Comparison of ENCODE assay signal across 2 cellular contexts in genomic region chr17:14310101-14310500, GRCh38.
TF ChIP-seq lines count a peak whose summit lies in the region.

No MANE protein-coding gene starts in this region.

TF ChIP-seq in IMR-90, 13 proteins besides CTCF, POLR2A, EP300 and RAD21:
- no peak for TF ChIP-seq NFE2L2 (IDR thresholded peaks at IDR 0.05; ENCODE audit: low read depth, low read length)
- TF ChIP-seq RCOR1 (IDR thresholded peaks at IDR 0.05; ENCODE audit: insufficient replicate concordance, low read length): no peak
- no peak for TF ChIP-seq ELK1 (IDR thresholded peaks at IDR 0.05; ENCODE audit: borderline replicate concordance, low read depth, low read length)
- TF ChIP-seq SMC3 (IDR thresholded peaks at IDR 0.05; ENCODE audit: low read depth, low read length): no peak
- no peak for TF ChIP-seq RFX5 (IDR thresholded peaks at IDR 0.05; ENCODE audit: low read depth, low read length)
- TF ChIP-seq, protein P1, sequence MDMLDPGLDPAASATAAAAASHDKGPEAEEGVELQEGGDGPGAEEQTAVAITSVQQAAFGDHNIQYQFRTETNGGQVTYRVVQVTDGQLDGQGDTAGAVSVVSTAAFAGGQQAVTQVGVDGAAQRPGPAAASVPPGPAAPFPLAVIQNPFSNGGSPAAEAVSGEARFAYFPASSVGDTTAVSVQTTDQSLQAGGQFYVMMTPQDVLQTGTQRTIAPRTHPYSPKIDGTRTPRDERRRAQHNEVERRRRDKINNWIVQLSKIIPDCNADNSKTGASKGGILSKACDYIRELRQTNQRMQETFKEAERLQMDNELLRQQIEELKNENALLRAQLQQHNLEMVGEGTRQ (IDR thresholded peaks at IDR 0.05; ENCODE audit: low read depth, low read length): no peak
- TF ChIP-seq CEBPB (IDR thresholded peaks at IDR 0.05; ENCODE audit: low read depth, low read length): no peak
- TF ChIP-seq MAZ (IDR thresholded peaks at IDR 0.05; ENCODE audit: borderline replicate concordance, low read depth, low read length): no peak
- TF ChIP-seq BHLHE40 (IDR thresholded peaks at IDR 0.05; ENCODE audit: low read depth, low read length): no peak
- TF ChIP-seq MXI1 (IDR thresholded peaks at IDR 0.05; ENCODE audit: borderline replicate concordance, low read depth, low read length): no peak
- TF ChIP-seq CHD1 (IDR thresholded peaks at IDR 0.05; ENCODE audit: low read depth, low read length): no peak
- TF ChIP-seq FOS (IDR thresholded peaks at IDR 0.05; ENCODE audit: low read depth, low read length): no peak
- TF ChIP-seq MAFK (IDR thresholded peaks at IDR 0.05; ENCODE audit: low read depth, low read length): no peak

TF ChIP-seq in H1, 55 proteins besides CTCF, POLR2A, EP300 and RAD21:
- no peak for TF ChIP-seq CTBP2 (IDR thresholded peaks at IDR 0.05; ENCODE audit: borderline replicate concordance, insufficient read depth, insufficient read length, low read length)
- no peak for TF ChIP-seq KDM4A (IDR thresholded peaks at IDR 0.05; ENCODE audit: low read depth, low read length, severe bottlenecking)
- TF ChIP-seq ASH2L (IDR thresholded peaks at IDR 0.05; ENCODE audit: low read length): peak; percentile 24
